ENCODE assay signal across 1 cellular context in genomic region chr19:18008814-18009213, GRCh38.
TF ChIP-seq lines count a peak whose summit lies in the region.

No MANE protein-coding gene starts in this region.

TF ChIP-seq in H1, 55 proteins besides CTCF, POLR2A, EP300 and RAD21:
- TF ChIP-seq POU5F1 (IDR thresholded peaks at IDR 0.05; ENCODE audit: low read depth, low read length) (no peak), TCF12 (IDR thresholded peaks at IDR 0.05; ENCODE audit: low read depth, low read length) (no peak), NRF1 (IDR thresholded peaks at IDR 0.05; ENCODE audit: low read depth, low read length) (no peak), ASH2L (IDR thresholded peaks at IDR 0.05; ENCODE audit: low read length) (no peak), TAF7 (optimal IDR thresholded peaks at IDR 0.05; ENCODE audit: borderline replicate concordance, low read depth, low read length) (no peak), TBP (IDR thresholded peaks at IDR 0.05; ENCODE audit: low read depth, low read length) (no peak), RFX5 (IDR thresholded peaks at IDR 0.05; ENCODE audit: borderline replicate concordance, low read depth, low read length) (no peak)
- TF ChIP-seq, protein P1, sequence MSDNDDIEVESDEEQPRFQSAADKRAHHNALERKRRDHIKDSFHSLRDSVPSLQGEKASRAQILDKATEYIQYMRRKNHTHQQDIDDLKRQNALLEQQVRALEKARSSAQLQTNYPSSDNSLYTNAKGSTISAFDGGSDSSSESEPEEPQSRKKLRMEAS (IDR thresholded peaks at IDR 0.05): no peak
TF ChIP-seq in H1: peak in this region for 0.
